In the genomic region with DNA sequence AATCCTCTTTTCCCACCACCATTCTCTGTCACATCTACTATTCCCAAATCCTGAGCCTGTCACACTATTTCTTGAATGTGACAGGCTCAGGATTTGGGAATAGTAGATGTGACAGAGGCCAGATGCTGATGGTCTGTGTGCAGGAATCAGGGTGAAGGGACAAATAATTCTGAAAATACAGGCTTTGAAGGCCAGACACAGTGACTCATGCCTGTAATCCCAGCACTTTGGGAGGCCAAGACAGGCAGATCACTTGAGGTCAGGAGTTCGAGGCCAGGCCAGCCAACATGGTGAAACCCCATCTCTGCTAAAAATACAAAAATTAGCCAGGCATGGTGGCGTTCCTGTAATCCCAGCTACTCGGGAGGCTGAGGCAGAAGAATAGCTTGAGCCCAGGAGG, we compare ENCODE assay signal across 1 cellular context. TPM values are rescaled to one million over a fixed set of nuclear protein-coding genes. Genes with fewer than 3 reads are reported as not detected.
"Had no signal": no experiment of that assay in that cellular context is flagged by ENCODE, and none has a peak within 500 bp of the region (broad histone marks: within the 10 kb centered on the region; RNA-seq: fewer than 3 reads in every experiment).

No MANE protein-coding gene starts in this region.

RNA-seq across cellular contexts. Expression of a gene that starts 57.5 kb away (rescaled TPM):
- total RNA-seq: T-helper 2 cell treated with Interferon-gamma antibody and Interleukin-4, amounts not matched to agents 100 ng/mL and 5 ng/mL, for 36 hours had no signal
